ENCODE assay signal across 1 cellular context in genomic region chr10:109966961-109967738, GRCh38.
A peak's percentile ranks its signal among the peaks of the same experiment; 100 is the strongest.
TF ChIP-seq lines count a peak whose summit lies in the region.

No MANE protein-coding gene starts in this region.

TF ChIP-seq in endothelial cell of umbilical vein, 7 proteins besides CTCF, POLR2A, EP300 and RAD21:
- no peak for TF ChIP-seq MYC (IDR thresholded peaks at IDR 0.05; ENCODE audit: low read depth, low read length)
- TF ChIP-seq POLR2AphosphoS5 (IDR thresholded peaks at IDR 0.05; ENCODE audit: insufficient read depth, low read depth, low read length): peak; percentile 74
- peak; percentile 82 for TF ChIP-seq FOS (IDR thresholded peaks at IDR 0.05; ENCODE audit: borderline replicate concordance, insufficient read depth, low read length)
- TF ChIP-seq GATA2 (IDR thresholded peaks at IDR 0.05; ENCODE audit: insufficient read depth, insufficient read length, low read depth, low read length): peak; percentile 93
